ENCODE assay signal across 14 cellular contexts in the genomic region with DNA sequence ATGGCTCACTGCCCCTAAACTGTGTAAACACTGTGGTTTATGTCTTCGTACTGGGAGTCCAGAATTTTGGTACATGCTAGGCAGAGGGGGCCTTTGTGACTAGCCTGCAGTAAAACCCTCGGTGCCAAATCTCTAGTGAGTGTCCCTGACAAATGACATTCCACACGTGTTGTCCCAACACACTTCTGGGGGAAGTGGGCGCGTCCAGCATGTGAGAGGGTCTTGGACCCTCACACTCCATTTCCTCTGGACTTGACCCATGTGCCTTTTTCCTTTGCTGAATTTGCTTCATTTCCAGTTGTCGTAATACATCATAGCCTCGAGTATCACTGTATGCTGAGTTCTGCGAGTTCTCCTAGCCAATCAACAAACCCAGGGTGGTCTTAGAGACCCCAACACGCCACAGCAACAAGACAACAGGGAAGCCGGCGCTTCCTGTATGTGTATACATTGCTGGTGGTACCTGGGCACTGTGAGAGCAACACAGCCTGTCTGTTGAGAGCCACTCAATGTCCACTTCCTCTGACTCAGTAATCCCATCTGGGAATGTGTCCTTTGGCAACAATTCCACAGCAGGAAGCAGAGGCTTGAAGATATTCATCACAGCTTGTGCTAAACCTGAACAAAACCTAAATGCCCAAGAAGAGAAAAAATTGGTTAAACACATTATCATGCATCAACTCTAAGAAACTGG. TPM values are rescaled to one million over a fixed set of nuclear protein-coding genes. Genes with fewer than 3 reads are reported as not detected.
A peak's percentile ranks its signal among the peaks of the same experiment; 100 is the strongest.
DNase-seq lines count a peak whose midpoint lies in the region; ATAC-seq and TF ChIP-seq lines count a peak whose summit lies in the region.
"Had no signal": no experiment of that assay in that cellular context is flagged by ENCODE, and none has a peak within 500 bp of the region (broad histone marks: within the 10 kb centered on the region; RNA-seq: fewer than 3 reads in every experiment).

No MANE protein-coding gene starts in this region.

- ATAC-seq in CD4-positive, CD25-positive, alpha-beta regulatory T cell (ENCODE audit: low read depth in 2 of 2) = no peak
- no peak for ATAC-seq in naive thymus-derived CD8-positive, alpha-beta T cell

- POLR2A ChIA-PET in naive thymus-derived CD8-positive, alpha-beta T cell (lab: Charles Lee) = interaction anchor here (1.0 to 1.2 kb wide), 2 partner anchors 34 to 646 kb away, joined by 3 read pairs; no protein-coding TSS in a partner anchor

- H3K27me3 Mint-ChIP-seq in CD4-positive, CD25-positive, alpha-beta regulatory T cell = no peaks in the 10 kb centered on the region
- no peaks in the 10 kb centered on the region for H3K27me3 Mint-ChIP-seq in naive thymus-derived CD8-positive, alpha-beta T cell

- DNase-seq in CD4-positive, CD25-positive, alpha-beta regulatory T cell = no peak
- peak; percentile 72 for DNase-seq in MG63
- DNase-seq in choroid plexus epithelial cell (ENCODE audit: low read depth) = peak; percentile 34
- DNase-seq in naive thymus-derived CD8-positive, alpha-beta T cell = no peak
- no peak for DNase-seq in HuH-7 (ENCODE audit: low spot score)
- no peak for DNase-seq in stimulated activated CD4-positive, alpha-beta T cell treated with anti-CD3 and anti-CD28 coated beads, Interleukin-4, amount 100 ng/mL, for 1 hour
- no peak for DNase-seq in cerebellum (ENCODE audit: low spot score)
- DNase-seq in NCI-H1694 treated with DMSO at 0.1 percent for 48 hours (lab: John Stamatoyannopoulos, UW) = no peak
- DNase-seq: activated T-cell treated with anti-CD3 and anti-CD28 coated beads for 4 hours; GOT3; KG1; stimulated activated CD4-positive, alpha-beta T cell treated with anti-CD3 and anti-CD28 coated beads, Interleukin-15, amount 100 ng/mL, for 24 hours had no signal

- no peaks in the 10 kb centered on the region for H3K36me3 Mint-ChIP-seq in CD4-positive, CD25-positive, alpha-beta regulatory T cell
- H3K36me3 Mint-ChIP-seq in naive thymus-derived CD8-positive, alpha-beta T cell = no peaks in the 10 kb centered on the region

- TF ChIP-seq CTCF in choroid plexus epithelial cell (conservative IDR thresholded peaks at IDR 0.05; ENCODE audit: low read depth, low read length) = no peak

- H3K9me3 Mint-ChIP-seq in CD4-positive, CD25-positive, alpha-beta regulatory T cell = no peaks in the 10 kb centered on the region
- no peaks in the 10 kb centered on the region for H3K9me3 Mint-ChIP-seq in naive thymus-derived CD8-positive, alpha-beta T cell

- no peak overlapping the region for H3K27ac ChIP-seq in CD4-positive, CD25-positive, alpha-beta regulatory T cell (ENCODE audit: insufficient read depth, low read length, poor library complexity, severe bottlenecking)
- H3K27ac ChIP-seq: RWPE1 had no signal

- no peaks in the 10 kb centered on the region for H3K27me3 ChIP-seq in CD4-positive, CD25-positive, alpha-beta regulatory T cell (ENCODE audit: control insufficient read depth, insufficient read depth, low read length)
- no peaks in the 10 kb centered on the region for H3K27me3 ChIP-seq in MG63

- H3K4me3 ChIP-seq in CD4-positive, CD25-positive, alpha-beta regulatory T cell (ENCODE audit: low read depth, low read length) = no peak overlapping the region
- H3K4me3 ChIP-seq in MG63 (no peak overlapping the region), choroid plexus epithelial cell (ENCODE audit: low read depth, low read length) (no peak overlapping the region)
- H3K4me3 ChIP-seq: esophagus muscularis mucosa had no signal

- H3K9me3 ChIP-seq in CD4-positive, CD25-positive, alpha-beta regulatory T cell (ENCODE audit: control insufficient read depth in 2 of 2, low read length in 2 of 2) = no peaks in the 10 kb centered on the region
- H3K9me3 ChIP-seq in MG63 = no peaks in the 10 kb centered on the region
- H3K9me3 ChIP-seq: esophagus muscularis mucosa had no signal

- peak overlapping the region; percentile 36 to 66 (median 42) for H3K27ac Mint-ChIP-seq in CD4-positive, CD25-positive, alpha-beta regulatory T cell
- peak overlapping the region in 9 of 10 donors; percentile 41 to 80 (median 65) for H3K27ac Mint-ChIP-seq in naive thymus-derived CD8-positive, alpha-beta T cell

- H3K4me1 Mint-ChIP-seq in CD4-positive, CD25-positive, alpha-beta regulatory T cell = peaks cover 0 to 47% (median 17%) of the 10 kb centered on the region in 4 donors
- peaks cover 4 to 41% (median 18%) of the 10 kb centered on the region in 4 donors for H3K4me1 Mint-ChIP-seq in naive thymus-derived CD8-positive, alpha-beta T cell

- peaks cover 30% of the 10 kb centered on the region for H3K4me1 ChIP-seq in CD4-positive, CD25-positive, alpha-beta regulatory T cell (ENCODE audit: control insufficient read depth, insufficient read depth, low read length, poor library complexity, severe bottlenecking)

- H3K4me3 Mint-ChIP-seq in CD4-positive, CD25-positive, alpha-beta regulatory T cell = peak overlapping the region in 1 of 4 donors; percentile 78
- peak overlapping the region in 5 of 10 donors; percentile 22 to 82 (median 47) for H3K4me3 Mint-ChIP-seq in naive thymus-derived CD8-positive, alpha-beta T cell

- H3K36me3 ChIP-seq in CD4-positive, CD25-positive, alpha-beta regulatory T cell (ENCODE audit: control insufficient read depth, insufficient read depth, low read length) = no peaks in the 10 kb centered on the region
- no peaks in the 10 kb centered on the region for H3K36me3 ChIP-seq in MG63
- H3K36me3 ChIP-seq: esophagus muscularis mucosa had no signal

RNA-seq across cellular contexts. Expression of gene SLC66A3, which starts 26.9 kb away (rescaled TPM):
- total RNA-seq in CD4-positive, CD25-positive, alpha-beta regulatory T cell = 26.9 TPM
- 10 to 100 TPM; 59.2 to 93.1 (median 78.1) TPM for polyA plus RNA-seq in CD4-positive, CD25-positive, alpha-beta regulatory T cell
- 7.7 and 30.4 TPM in 2 replicates for total RNA-seq in MG63 (2014; rRNA removed; shearing (Covaris generic); ENCODE audit: low replicate concordance)
- total RNA-seq in naive thymus-derived CD8-positive, alpha-beta T cell = 10 to 100 TPM; 18.2 to 19.3 TPM
- 10 to 100 TPM; 37.0 to 65.6 (median 37.1) TPM for polyA plus RNA-seq in naive thymus-derived CD8-positive, alpha-beta T cell
- 9.7 TPM for total RNA-seq in cerebellum

Comparison
In these comparisons a context has a peak if more than half of its experiments do, and no peak if none do; other contexts are left out.
1. DNase-seq: peak in MG63 (single experiment) and choroid plexus epithelial cell (single experiment); none in CD4-positive, CD25-positive, alpha-beta regulatory T cell (0 of 3), naive thymus-derived CD8-positive, alpha-beta T cell (0 of 10), HuH-7 (single experiment), stimulated activated CD4-positive, alpha-beta T cell treated with anti-CD3 and anti-CD28 coated beads, Interleukin-4, amount 100 ng/mL, for 1 hour (single experiment), cerebellum (single experiment) and NCI-H1694 treated with DMSO at 0.1 percent for 48 hours (single experiment).